In the genomic region with DNA sequence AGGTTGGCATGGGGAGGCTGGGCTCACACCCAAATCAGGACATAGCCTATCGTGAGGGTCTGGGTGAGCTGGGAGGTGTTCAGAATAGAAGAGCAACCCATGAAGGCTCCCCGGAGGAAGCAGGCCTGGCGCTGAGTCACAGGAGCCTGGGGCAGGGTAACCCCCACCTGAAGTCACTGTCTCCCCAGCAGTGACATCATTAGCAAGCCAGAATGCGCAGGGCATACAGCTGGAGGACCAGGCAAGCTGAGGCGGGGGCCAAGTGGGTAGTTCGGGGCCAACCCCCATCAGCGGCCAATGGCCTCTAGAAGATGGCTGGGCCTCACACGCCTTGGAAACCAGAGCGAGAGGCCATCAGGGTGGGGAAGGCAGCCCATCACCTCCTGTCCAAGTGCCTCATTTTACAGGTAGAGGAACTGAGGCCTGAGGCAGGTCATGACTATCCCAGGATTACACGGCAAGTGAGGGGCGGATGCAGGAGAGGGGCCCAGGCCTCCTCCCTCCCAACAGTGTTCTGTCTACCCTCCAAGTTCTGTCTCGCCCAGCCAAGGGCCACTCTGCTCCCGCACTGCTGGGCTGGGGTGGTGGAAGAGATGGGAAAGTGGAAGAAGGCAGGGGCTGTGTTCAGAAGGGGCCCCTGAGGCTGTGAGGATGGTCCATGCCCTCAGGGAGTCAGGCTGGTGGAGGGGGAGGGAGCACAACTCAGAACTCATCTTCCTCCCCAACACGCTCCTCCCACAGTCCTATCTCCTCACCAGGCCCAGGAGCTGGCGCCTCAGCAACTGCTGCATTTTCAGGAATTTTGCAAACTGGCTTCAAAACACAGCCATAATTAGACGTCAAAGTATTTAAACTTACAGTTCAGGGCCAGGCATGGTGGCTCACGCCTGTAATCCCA, we compare ENCODE assay signal across 19 cellular contexts. TPM values are rescaled to one million over a fixed set of nuclear protein-coding genes. Genes with fewer than 3 reads are reported as not detected.
A peak's percentile ranks its signal among the peaks of the same experiment; 100 is the strongest.
DNase-seq lines count a peak whose midpoint lies in the region; FAIRE-seq and TF ChIP-seq lines count a peak whose summit lies in the region.
"Had no signal": no experiment of that assay in that cellular context is flagged by ENCODE, and none has a peak within 500 bp of the region (broad histone marks: within the 10 kb centered on the region; RNA-seq: fewer than 3 reads in every experiment).

No MANE protein-coding gene starts in this region.

- peak overlapping the region; percentile 46 for H3K27ac ChIP-seq in RWPE1
- H3K27ac ChIP-seq: SJSA1 had no signal

- no peak for FAIRE-seq in D721Med (lab: Jason Lieb, UNC)

- DNase-seq in H7 (peak; percentile 44), RWPE1 (ENCODE audit: low spot score) (no peak), mesothelial cell of epicardium (ENCODE audit: low spot score in 2 of 2, unreplicated experiment in 2 of 2) (no peak), type B pancreatic cell (ENCODE audit: extremely low spot score, unreplicated experiment) (peak; percentile 66), D721Med (ENCODE audit: insufficient read length, low spot score) (no peak), GM20000 (ENCODE audit: low spot score) (no peak)
- no peak for DNase-seq in stimulated activated CD8-positive, alpha-beta memory T cell treated with anti-CD3 and anti-CD28 coated beads, Interleukin-4, amount 100 ng/mL, for 48 hours
- DNase-seq: CD4-positive, alpha-beta T cell; DMS79; MV-4-11; NCI-H1436 treated with DMSO at 0.1 percent for 48 hours; NCI-H2029 treated with DMSO at 0.1 percent for 48 hours; NCI-H2171 treated with DMSO at 0.1 percent for 48 hours; NCI-H748 treated with DMSO at 0.1 percent for 48 hours; OCI-M1 had no signal

- POLR2A ChIA-PET in RWPE1 (lab: Yijun Ruan, JAX; ENCODE audit: low non-redundant PET): no interaction called here

- TF ChIP-seq CTCF in RWPE1 (conservative IDR thresholded peaks at IDR 0.05; ENCODE audit: low read depth) (no peak), mesothelial cell of epicardium (IDR thresholded peaks at IDR 0.05; ENCODE audit: unreplicated experiment) (no peak), type B pancreatic cell (conservative IDR thresholded peaks at IDR 0.05) (no peak), D721Med (IDR thresholded peaks at IDR 0.05; ENCODE audit: insufficient read depth, missing control alignments) (no peak), GM20000 (IDR thresholded peaks at IDR 0.05; ENCODE audit: extremely low read depth, missing control alignments) (no peak)

- CTCF ChIA-PET in RWPE1 (lab: Yijun Ruan, JAX): no interaction called here

- H3K9me3 Mint-ChIP-seq in mesothelial cell of epicardium: no peaks in the 10 kb centered on the region
- peaks cover 5% of the 10 kb centered on the region for H3K9me3 Mint-ChIP-seq in type B pancreatic cell
- H3K9me3 Mint-ChIP-seq: CD4-positive, alpha-beta T cell had no signal

- H3K36me3 ChIP-seq in H7 (replicated peaks; ENCODE audit: control insufficient read depth, insufficient read depth, low read length): no peaks in the 10 kb centered on the region
- H3K36me3 ChIP-seq: SJSA1 had no signal

- H3K27ac Mint-ChIP-seq in mesothelial cell of epicardium (peak overlapping the region; percentile 82), type B pancreatic cell (peak overlapping the region; percentile 85)
- H3K27ac Mint-ChIP-seq: B cell; CD4-positive, alpha-beta T cell had no signal

- H3K4me1 Mint-ChIP-seq in mesothelial cell of epicardium (peaks cover 77% of the 10 kb centered on the region), type B pancreatic cell (ENCODE audit: unreplicated experiment) (peaks cover 43% of the 10 kb centered on the region)

- H3K4me3 Mint-ChIP-seq in mesothelial cell of epicardium: no peak overlapping the region
- H3K4me3 Mint-ChIP-seq in type B pancreatic cell: no peak overlapping the region
- H3K4me3 Mint-ChIP-seq: B cell; CD4-positive, alpha-beta T cell had no signal

- H3K36me3 Mint-ChIP-seq in mesothelial cell of epicardium (no peaks in the 10 kb centered on the region), type B pancreatic cell (no peaks in the 10 kb centered on the region)

- no peaks in the 10 kb centered on the region for H3K27me3 ChIP-seq in H7 (ENCODE audit: control insufficient read depth, insufficient read depth, low read length)
- H3K27me3 ChIP-seq: SJSA1 had no signal

- no peaks in the 10 kb centered on the region for H3K27me3 Mint-ChIP-seq in mesothelial cell of epicardium (ENCODE audit: low read depth)
- H3K27me3 Mint-ChIP-seq in type B pancreatic cell: no peaks in the 10 kb centered on the region

- H3K4me3 ChIP-seq in H7 (ENCODE audit: insufficient read depth, low read depth, low read length): no peak overlapping the region
- H3K4me3 ChIP-seq: SJSA1 had no signal

RNA-seq across cellular contexts. Expression of a gene that starts 24.6 kb away (rescaled TPM):
- 3,029 and 3,176 TPM in 2 replicates for total RNA-seq in H7 (2014; rRNA removed; shearing (Covaris generic))
- total RNA-seq in mesothelial cell of epicardium (2,423 to 2,513 TPM (median 2,494 TPM) in 3 replicates), type B pancreatic cell (ENCODE audit: low replicate concordance) (2,337 and 2,431 TPM in 2 replicates)

RNA-seq across cellular contexts. Expression of a gene that starts 50.0 kb away (rescaled TPM):
- total RNA-seq in H7 (2014; rRNA removed; shearing (Covaris generic)): 7.2 and 8.5 TPM in 2 replicates
- total RNA-seq in mesothelial cell of epicardium (14.2 to 15.2 TPM (median 14.7 TPM) in 3 replicates), type B pancreatic cell (ENCODE audit: low replicate concordance) (2.9 and 5.1 TPM in 2 replicates)
- total RNA-seq: B cell, NCI-H460 had no signal

RNA-seq across cellular contexts. Expression of a gene that starts 55.0 kb away (rescaled TPM):
- 24.4 and 37.9 TPM in 2 replicates for total RNA-seq in H7 (2014; rRNA removed; shearing (Covaris generic))
- total RNA-seq in mesothelial cell of epicardium: 37.4 to 38.9 TPM (median 38.9 TPM) in 3 replicates
- total RNA-seq in type B pancreatic cell (ENCODE audit: low replicate concordance): 41.4 and 47.9 TPM in 2 replicates
- total RNA-seq: HT-29 had no signal

Comparison
In these comparisons a context has a peak if more than half of its experiments do, and no peak if none do; other contexts are left out.
1. DNase-seq: peak in H7 (single experiment) and type B pancreatic cell (single experiment); none in RWPE1 (single experiment), mesothelial cell of epicardium (0 of 2), D721Med (single experiment), GM20000 (single experiment) and stimulated activated CD8-positive, alpha-beta memory T cell treated with anti-CD3 and anti-CD28 coated beads, Interleukin-4, amount 100 ng/mL, for 48 hours (single experiment).